Comparison of ENCODE assay signal across 1 cellular context in genomic region chr12:122123051-122123760, GRCh38.
TF ChIP-seq lines count a peak whose summit lies in the region.

No MANE protein-coding gene starts in this region.

TF ChIP-seq in HepG2, 621 proteins besides CTCF, POLR2A, EP300 and RAD21 (continues in another document):
- TF ChIP-seq, protein P1, sequence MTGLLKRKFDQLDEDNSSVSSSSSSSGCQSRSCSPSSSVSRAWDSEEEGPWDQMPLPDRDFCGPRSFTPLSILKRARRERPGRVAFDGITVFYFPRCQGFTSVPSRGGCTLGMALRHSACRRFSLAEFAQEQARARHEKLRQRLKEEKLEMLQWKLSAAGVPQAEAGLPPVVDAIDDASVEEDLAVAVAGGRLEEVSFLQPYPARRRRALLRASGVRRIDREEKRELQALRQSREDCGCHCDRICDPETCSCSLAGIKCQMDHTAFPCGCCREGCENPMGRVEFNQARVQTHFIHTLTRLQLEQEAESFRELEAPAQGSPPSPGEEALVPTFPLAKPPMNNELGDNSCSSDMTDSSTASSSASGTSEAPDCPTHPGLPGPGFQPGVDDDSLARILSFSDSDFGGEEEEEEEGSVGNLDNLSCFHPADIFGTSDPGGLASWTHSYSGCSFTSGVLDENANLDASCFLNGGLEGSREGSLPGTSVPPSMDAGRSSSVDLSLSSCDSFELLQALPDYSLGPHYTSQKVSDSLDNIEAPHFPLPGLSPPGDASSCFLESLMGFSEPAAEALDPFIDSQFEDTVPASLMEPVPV (CRISPR knock-in tag; IDR thresholded peaks at IDR 0.05), result no peak
- TF ChIP-seq PATZ1 (CRISPR knock-in tag; IDR thresholded peaks at IDR 0.05) (peak; percentile 70), SMC3 (IDR thresholded peaks at IDR 0.05; ENCODE audit: low read length) (peak; percentile 80), ZNF619 (CRISPR knock-in tag; IDR thresholded peaks at IDR 0.05) (no peak), ZFX (CRISPR knock-in tag; IDR thresholded peaks at IDR 0.05; ENCODE audit: low read depth) (peak; percentile 21; the same call in 1 of the 2 replicates), IKZF4 (CRISPR knock-in tag; IDR thresholded peaks at IDR 0.05; ENCODE audit: borderline replicate concordance, low read depth, not compliant biosample characterization) (no peak), RAD51 (IDR thresholded peaks at IDR 0.05; ENCODE audit: borderline replicate concordance) (no peak), HOMEZ (CRISPR knock-in tag; IDR thresholded peaks at IDR 0.05; ENCODE audit: low read depth) (0 out of 2 replicates have a peak, but pooled peaks have one; percentile 26), ZNF44 (CRISPR knock-in tag; IDR thresholded peaks at IDR 0.05) (no peak), RBM22 (optimal IDR thresholded peaks at IDR 0.05; ENCODE audit: low read length) (no peak), GATAD1 (CRISPR knock-in tag; IDR thresholded peaks at IDR 0.05) (no peak), NONO (IDR thresholded peaks at IDR 0.05) (no peak), NONO (CRISPR knock-in tag; conservative IDR thresholded peaks at IDR 0.05) (0 out of 2 replicates have a peak, but pooled peaks have one; percentile 25), ZMAT3 (CRISPR knock-in tag; conservative IDR thresholded peaks at IDR 0.05) (no peak), SNAPC2 (CRISPR knock-in tag; IDR thresholded peaks at IDR 0.05) (no peak), POLR2G (IDR thresholded peaks at IDR 0.05; ENCODE audit: low read depth, low read length) (no peak), MIXL1 (CRISPR knock-in tag; IDR thresholded peaks at IDR 0.05) (0 out of 2 replicates have a peak, but pooled peaks have one; percentile 19), KMT2A (CRISPR knock-in tag; IDR thresholded peaks at IDR 0.05) (no peak), ZHX1 (CRISPR knock-in tag; IDR thresholded peaks at IDR 0.05; ENCODE audit: low read depth) (no peak), ZNF572 (CRISPR knock-in tag; IDR thresholded peaks at IDR 0.05) (no peak), IKZF1 (IDR thresholded peaks at IDR 0.05) (no peak), TCF7 (IDR thresholded peaks at IDR 0.05; ENCODE audit: low read depth) (no peak), ETV6 (CRISPR knock-in tag; conservative IDR thresholded peaks at IDR 0.05) (no peak), ZNF777 (CRISPR knock-in tag; IDR thresholded peaks at IDR 0.05) (no peak), RNF2 (conservative IDR thresholded peaks at IDR 0.05; ENCODE audit: low read depth) (no peak), STAT6 (CRISPR knock-in tag; IDR thresholded peaks at IDR 0.05; ENCODE audit: borderline replicate concordance) (no peak), ZNF790 (CRISPR knock-in tag; IDR thresholded peaks at IDR 0.05; ENCODE audit: borderline replicate concordance) (no peak), KLF6 (CRISPR knock-in tag; IDR thresholded peaks at IDR 0.05) (no peak), MLLT10 (CRISPR knock-in tag; IDR thresholded peaks at IDR 0.05) (no peak), TOE1 (CRISPR knock-in tag; IDR thresholded peaks at IDR 0.05) (no peak), ZNF841 (CRISPR knock-in tag; IDR thresholded peaks at IDR 0.05; ENCODE audit: borderline replicate concordance) (no peak), SYNCRIP (IDR thresholded peaks at IDR 0.05; ENCODE audit: insufficient read depth, low read depth, low read length) (no peak), KDM6A (CRISPR knock-in tag; IDR thresholded peaks at IDR 0.05; ENCODE audit: low read depth) (no peak), ZNF503 (CRISPR knock-in tag; IDR thresholded peaks at IDR 0.05) (no peak), CC2D1A (CRISPR knock-in tag; IDR thresholded peaks at IDR 0.05) (no peak), ZNF580 (CRISPR knock-in tag; IDR thresholded peaks at IDR 0.05; ENCODE audit: borderline replicate concordance, low read depth) (peak; percentile 33; the same call in 1 of the 2 replicates), HMGXB4 (CRISPR knock-in tag; IDR thresholded peaks at IDR 0.05; ENCODE audit: borderline replicate concordance in 1 of 2, low read depth in 1 of 2) (peak in 1 of 2 experiments; percentile 56; a peak in 1 of 4 replicates), REL (CRISPR knock-in tag; conservative IDR thresholded peaks at IDR 0.05) (0 out of 2 replicates have a peak, but pooled peaks have one; percentile 26), ATF7-NPFF (CRISPR knock-in tag; IDR thresholded peaks at IDR 0.05; ENCODE audit: low read depth) (no peak), KLF12 (CRISPR knock-in tag; IDR thresholded peaks at IDR 0.05; ENCODE audit: borderline replicate concordance) (no peak), KLF11 (CRISPR knock-in tag; IDR thresholded peaks at IDR 0.05) (no peak), HOXD1 (CRISPR knock-in tag; IDR thresholded peaks at IDR 0.05) (no peak), KDM2A (CRISPR knock-in tag; IDR thresholded peaks at IDR 0.05; ENCODE audit: borderline replicate concordance, low read depth) (peak; percentile 34; the same call in 1 of the 2 replicates)
- TF ChIP-seq, protein P2, sequence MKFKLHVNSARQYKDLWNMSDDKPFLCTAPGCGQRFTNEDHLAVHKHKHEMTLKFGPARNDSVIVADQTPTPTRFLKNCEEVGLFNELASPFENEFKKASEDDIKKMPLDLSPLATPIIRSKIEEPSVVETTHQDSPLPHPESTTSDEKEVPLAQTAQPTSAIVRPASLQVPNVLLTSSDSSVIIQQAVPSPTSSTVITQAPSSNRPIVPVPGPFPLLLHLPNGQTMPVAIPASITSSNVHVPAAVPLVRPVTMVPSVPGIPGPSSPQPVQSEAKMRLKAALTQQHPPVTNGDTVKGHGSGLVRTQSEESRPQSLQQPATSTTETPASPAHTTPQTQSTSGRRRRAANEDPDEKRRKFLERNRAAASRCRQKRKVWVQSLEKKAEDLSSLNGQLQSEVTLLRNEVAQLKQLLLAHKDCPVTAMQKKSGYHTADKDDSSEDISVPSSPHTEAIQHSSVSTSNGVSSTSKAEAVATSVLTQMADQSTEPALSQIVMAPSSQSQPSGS (CRISPR knock-in tag; IDR thresholded peaks at IDR 0.05), result 0 out of 2 replicates have a peak, but pooled peaks have one; percentile 19
- TF ChIP-seq, protein P3, sequence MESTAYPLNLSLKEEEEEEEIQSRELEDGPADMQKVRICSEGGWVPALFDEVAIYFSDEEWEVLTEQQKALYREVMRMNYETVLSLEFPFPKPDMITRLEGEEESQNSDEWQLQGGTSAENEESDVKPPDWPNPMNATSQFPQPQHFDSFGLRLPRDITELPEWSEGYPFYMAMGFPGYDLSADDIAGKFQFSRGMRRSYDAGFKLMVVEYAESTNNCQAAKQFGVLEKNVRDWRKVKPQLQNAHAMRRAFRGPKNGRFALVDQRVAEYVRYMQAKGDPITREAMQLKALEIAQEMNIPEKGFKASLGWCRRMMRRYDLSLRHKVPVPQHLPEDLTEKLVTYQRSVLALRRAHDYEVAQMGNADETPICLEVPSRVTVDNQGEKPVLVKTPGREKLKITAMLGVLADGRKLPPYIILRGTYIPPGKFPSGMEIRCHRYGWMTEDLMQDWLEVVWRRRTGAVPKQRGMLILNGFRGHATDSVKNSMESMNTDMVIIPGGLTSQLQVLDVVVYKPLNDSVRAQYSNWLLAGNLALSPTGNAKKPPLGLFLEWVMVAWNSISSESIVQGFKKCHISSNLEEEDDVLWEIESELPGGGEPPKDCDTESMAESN (CRISPR knock-in tag; conservative IDR thresholded peaks at IDR 0.05), result no peak
- TF ChIP-seq, protein P4, sequence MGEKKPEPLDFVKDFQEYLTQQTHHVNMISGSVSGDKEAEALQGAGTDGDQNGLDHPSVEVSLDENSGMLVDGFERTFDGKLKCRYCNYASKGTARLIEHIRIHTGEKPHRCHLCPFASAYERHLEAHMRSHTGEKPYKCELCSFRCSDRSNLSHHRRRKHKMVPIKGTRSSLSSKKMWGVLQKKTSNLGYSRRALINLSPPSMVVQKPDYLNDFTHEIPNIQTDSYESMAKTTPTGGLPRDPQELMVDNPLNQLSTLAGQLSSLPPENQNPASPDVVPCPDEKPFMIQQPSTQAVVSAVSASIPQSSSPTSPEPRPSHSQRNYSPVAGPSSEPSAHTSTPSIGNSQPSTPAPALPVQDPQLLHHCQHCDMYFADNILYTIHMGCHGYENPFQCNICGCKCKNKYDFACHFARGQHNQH (CRISPR knock-in tag; IDR thresholded peaks at IDR 0.05), result peak; percentile 65; the same call in 1 of the 2 replicates
